Comparison of ENCODE assay signal across 2 cellular contexts in the genomic region with DNA sequence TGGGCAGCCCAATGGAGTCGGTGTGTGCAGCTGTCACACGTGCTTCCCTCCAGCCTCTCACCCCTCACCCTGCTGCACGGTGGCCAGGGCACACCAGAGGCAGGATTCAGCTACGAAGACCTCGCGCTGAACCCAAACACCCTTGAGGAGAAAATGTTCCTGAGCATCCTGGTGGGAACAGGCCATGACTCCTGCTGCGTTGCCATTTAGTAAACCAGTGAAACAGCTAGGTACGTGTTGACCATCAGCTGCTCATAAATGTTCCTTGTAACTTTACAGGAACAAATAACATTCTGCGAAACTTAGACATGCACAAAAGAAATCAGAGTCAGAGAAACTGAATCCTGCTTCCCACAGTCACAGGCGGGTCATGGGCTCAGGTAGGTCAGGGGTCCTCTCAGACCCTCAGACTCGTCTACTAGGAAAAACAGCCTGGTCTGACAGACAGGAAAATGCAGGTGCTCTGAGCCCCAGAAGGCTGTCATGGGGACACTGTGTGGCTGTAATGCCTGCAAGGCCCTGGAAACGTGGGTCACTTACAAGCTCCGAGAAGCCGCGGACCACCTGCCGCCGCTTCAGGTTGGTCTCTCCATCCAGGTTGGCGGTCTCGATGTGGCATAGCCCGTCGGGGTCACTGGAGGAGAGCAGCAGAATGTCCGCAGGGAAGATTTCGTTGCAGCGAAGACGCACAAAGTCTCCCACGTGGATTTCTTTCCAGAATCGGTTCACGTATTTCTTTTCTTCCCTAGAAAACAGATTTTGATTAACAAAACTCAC.
TF ChIP-seq lines count a peak whose summit lies in the region.

No MANE protein-coding gene starts in this region.

TF ChIP-seq in IMR-90, 13 proteins besides CTCF, POLR2A, EP300 and RAD21:
- TF ChIP-seq RFX5 (IDR thresholded peaks at IDR 0.05; ENCODE audit: low read depth, low read length), result no peak
- no peak for TF ChIP-seq MAFK (IDR thresholded peaks at IDR 0.05; ENCODE audit: low read depth, low read length)
- no peak for TF ChIP-seq CEBPB (IDR thresholded peaks at IDR 0.05; ENCODE audit: low read depth, low read length)
- no peak for TF ChIP-seq FOS (IDR thresholded peaks at IDR 0.05; ENCODE audit: low read depth, low read length)
- no peak for TF ChIP-seq BHLHE40 (IDR thresholded peaks at IDR 0.05; ENCODE audit: low read depth, low read length)
- no peak for TF ChIP-seq USF2 (IDR thresholded peaks at IDR 0.05; ENCODE audit: low read depth, low read length)
- no peak for TF ChIP-seq SMC3 (IDR thresholded peaks at IDR 0.05; ENCODE audit: low read depth, low read length)
- TF ChIP-seq CHD1 (IDR thresholded peaks at IDR 0.05; ENCODE audit: low read depth, low read length), result no peak
TF ChIP-seq in IMR-90: peak in this region for 0.

TF ChIP-seq in GM23338, 12 proteins besides CTCF, POLR2A, EP300 and RAD21:
- TF ChIP-seq EZH2 (IDR thresholded peaks at IDR 0.05; ENCODE audit: low read depth, unreplicated experiment) (no peak), STAT1 (IDR thresholded peaks at IDR 0.05; ENCODE audit: unreplicated experiment) (no peak), EZH2phosphoT487 (IDR thresholded peaks at IDR 0.05; ENCODE audit: unreplicated experiment) (no peak), ZNF331 (CRISPR knock-in tag; IDR thresholded peaks at IDR 0.05; ENCODE audit: low read depth) (no peak), POLR2AphosphoS5 (IDR thresholded peaks at IDR 0.05; ENCODE audit: low read depth) (no peak), JUNB (IDR thresholded peaks at IDR 0.05; ENCODE audit: unreplicated experiment) (no peak), CREB1 (CRISPR knock-in tag; IDR thresholded peaks at IDR 0.05; ENCODE audit: low read depth) (no peak), NANOG (IDR thresholded peaks at IDR 0.05; ENCODE audit: borderline replicate concordance) (no peak)
- TF ChIP-seq, protein P1, sequence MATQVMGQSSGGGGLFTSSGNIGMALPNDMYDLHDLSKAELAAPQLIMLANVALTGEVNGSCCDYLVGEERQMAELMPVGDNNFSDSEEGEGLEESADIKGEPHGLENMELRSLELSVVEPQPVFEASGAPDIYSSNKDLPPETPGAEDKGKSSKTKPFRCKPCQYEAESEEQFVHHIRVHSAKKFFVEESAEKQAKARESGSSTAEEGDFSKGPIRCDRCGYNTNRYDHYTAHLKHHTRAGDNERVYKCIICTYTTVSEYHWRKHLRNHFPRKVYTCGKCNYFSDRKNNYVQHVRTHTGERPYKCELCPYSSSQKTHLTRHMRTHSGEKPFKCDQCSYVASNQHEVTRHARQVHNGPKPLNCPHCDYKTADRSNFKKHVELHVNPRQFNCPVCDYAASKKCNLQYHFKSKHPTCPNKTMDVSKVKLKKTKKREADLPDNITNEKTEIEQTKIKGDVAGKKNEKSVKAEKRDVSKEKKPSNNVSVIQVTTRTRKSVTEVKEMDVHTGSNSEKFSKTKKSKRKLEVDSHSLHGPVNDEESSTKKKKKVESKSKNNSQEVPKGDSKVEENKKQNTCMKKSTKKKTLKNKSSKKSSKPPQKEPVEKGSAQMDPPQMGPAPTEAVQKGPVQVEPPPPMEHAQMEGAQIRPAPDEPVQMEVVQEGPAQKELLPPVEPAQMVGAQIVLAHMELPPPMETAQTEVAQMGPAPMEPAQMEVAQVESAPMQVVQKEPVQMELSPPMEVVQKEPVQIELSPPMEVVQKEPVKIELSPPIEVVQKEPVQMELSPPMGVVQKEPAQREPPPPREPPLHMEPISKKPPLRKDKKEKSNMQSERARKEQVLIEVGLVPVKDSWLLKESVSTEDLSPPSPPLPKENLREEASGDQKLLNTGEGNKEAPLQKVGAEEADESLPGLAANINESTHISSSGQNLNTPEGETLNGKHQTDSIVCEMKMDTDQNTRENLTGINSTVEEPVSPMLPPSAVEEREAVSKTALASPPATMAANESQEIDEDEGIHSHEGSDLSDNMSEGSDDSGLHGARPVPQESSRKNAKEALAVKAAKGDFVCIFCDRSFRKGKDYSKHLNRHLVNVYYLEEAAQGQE (IDR thresholded peaks at IDR 0.05; ENCODE audit: unreplicated experiment), result no peak
- TF ChIP-seq, protein P2, sequence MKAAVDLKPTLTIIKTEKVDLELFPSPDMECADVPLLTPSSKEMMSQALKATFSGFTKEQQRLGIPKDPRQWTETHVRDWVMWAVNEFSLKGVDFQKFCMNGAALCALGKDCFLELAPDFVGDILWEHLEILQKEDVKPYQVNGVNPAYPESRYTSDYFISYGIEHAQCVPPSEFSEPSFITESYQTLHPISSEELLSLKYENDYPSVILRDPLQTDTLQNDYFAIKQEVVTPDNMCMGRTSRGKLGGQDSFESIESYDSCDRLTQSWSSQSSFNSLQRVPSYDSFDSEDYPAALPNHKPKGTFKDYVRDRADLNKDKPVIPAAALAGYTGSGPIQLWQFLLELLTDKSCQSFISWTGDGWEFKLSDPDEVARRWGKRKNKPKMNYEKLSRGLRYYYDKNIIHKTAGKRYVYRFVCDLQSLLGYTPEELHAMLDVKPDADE (IDR thresholded peaks at IDR 0.05), result no peak
- TF ChIP-seq, protein P3, sequence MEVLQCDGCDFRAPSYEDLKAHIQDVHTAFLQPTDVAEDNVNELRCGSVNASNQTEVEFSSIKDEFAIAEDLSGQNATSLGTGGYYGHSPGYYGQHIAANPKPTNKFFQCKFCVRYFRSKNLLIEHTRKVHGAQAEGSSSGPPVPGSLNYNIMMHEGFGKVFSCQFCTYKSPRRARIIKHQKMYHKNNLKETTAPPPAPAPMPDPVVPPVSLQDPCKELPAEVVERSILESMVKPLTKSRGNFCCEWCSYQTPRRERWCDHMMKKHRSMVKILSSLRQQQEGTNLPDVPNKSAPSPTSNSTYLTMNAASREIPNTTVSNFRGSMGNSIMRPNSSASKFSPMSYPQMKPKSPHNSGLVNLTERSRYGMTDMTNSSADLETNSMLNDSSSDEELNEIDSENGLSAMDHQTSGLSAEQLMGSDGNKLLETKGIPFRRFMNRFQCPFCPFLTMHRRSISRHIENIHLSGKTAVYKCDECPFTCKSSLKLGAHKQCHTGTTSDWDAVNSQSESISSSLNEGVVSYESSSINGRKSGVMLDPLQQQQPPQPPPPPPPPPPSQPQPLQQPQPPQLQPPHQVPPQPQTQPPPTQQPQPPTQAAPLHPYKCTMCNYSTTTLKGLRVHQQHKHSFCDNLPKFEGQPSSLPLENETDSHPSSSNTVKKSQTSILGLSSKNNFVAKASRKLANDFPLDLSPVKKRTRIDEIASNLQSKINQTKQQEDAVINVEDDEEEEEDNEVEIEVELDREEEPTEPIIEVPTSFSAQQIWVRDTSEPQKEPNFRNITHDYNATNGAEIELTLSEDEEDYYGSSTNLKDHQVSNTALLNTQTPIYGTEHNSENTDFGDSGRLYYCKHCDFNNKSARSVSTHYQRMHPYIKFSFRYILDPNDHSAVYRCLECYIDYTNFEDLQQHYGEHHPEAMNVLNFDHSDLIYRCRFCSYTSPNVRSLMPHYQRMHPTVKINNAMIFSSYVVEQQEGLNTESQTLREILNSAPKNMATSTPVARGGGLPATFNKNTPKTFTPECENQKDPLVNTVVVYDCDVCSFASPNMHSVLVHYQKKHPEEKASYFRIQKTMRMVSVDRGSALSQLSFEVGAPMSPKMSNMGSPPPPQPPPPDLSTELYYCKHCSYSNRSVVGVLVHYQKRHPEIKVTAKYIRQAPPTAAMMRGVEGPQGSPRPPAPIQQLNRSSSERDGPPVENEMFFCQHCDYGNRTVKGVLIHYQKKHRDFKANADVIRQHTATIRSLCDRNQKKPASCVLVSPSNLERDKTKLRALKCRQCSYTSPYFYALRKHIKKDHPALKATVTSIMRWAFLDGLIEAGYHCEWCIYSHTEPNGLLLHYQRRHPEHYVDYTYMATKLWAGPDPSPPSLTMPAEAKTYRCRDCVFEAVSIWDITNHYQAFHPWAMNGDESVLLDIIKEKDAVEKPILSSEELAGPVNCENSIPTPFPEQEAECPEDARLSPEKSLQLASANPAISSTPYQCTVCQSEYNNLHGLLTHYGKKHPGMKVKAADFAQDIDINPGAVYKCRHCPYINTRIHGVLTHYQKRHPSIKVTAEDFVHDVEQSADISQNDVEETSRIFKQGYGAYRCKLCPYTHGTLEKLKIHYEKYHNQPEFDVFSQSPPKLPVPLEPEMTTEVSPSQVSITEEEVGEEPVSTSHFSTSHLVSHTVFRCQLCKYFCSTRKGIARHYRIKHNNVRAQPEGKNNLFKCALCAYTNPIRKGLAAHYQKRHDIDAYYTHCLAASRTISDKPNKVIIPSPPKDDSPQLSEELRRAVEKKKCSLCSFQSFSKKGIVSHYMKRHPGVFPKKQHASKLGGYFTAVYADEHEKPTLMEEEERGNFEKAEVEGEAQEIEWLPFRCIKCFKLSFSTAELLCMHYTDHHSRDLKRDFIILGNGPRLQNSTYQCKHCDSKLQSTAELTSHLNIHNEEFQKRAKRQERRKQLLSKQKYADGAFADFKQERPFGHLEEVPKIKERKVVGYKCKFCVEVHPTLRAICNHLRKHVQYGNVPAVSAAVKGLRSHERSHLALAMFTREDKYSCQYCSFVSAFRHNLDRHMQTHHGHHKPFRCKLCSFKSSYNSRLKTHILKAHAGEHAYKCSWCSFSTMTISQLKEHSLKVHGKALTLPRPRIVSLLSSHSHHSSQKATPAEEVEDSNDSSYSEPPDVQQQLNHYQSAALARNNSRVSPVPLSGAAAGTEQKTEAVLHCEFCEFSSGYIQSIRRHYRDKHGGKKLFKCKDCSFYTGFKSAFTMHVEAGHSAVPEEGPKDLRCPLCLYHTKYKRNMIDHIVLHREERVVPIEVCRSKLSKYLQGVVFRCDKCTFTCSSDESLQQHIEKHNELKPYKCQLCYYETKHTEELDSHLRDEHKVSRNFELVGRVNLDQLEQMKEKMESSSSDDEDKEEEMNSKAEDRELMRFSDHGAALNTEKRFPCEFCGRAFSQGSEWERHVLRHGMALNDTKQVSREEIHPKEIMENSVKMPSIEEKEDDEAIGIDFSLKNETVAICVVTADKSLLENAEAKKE (CRISPR knock-in tag; IDR thresholded peaks at IDR 0.05), result no peak
